In the genomic region with DNA sequence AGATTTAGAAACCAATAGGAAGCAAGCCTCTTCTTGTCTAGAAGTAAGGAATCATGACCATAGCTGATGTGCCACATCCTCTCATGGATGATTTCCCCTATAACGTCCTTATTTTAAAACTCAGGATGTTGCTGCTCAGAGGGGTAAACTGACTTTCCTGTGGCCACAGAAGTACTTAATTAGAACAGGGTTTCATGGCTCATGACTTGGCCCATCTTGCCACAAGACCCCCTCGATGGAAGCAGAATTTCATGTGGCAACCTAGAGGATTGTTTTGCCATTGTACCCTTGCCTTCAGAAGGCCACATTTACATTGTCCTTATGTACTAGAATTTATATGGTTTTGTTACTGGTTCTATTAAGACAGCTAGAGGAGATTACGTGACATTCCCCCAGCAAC, we compare ENCODE assay signal across 24 cellular contexts.
"Had no signal": no experiment of that assay in that cellular context is flagged by ENCODE, and none has a peak within 500 bp of the region (broad histone marks: within the 10 kb centered on the region; RNA-seq: fewer than 3 reads in every experiment).

No MANE protein-coding gene starts in this region.

- H3K27me3 ChIP-seq: dorsolateral prefrontal cortex, esophagus muscularis mucosa, gastroesophageal sphincter, heart left ventricle, hepatocyte, left lung had no signal

- H2AFZ ChIP-seq: hepatocyte had no signal

- H3K79me2 ChIP-seq: hepatocyte had no signal

- FAIRE-seq: colon, endothelial cell of umbilical vein, frontal cortex, kidney had no signal

- H3K9me3 ChIP-seq: esophagus muscularis mucosa, gastroesophageal sphincter, left lung, lower lobe of right lung had no signal

- H3K27ac ChIP-seq: coronary artery, dorsolateral prefrontal cortex, esophagus muscularis mucosa, foreskin keratinocyte, gastroesophageal sphincter, heart left ventricle, hepatocyte, left lung, lower lobe of right lung had no signal

- H3K4me2 ChIP-seq: hepatocyte had no signal

- ATAC-seq: foreskin keratinocyte; gastroesophageal sphincter; heart left ventricle; left colon; left lung; left ventricle myocardium superior; lower lobe of right lung; naive thymus-derived CD4-positive, alpha-beta T cell had no signal

- H3K4me3 ChIP-seq: coronary artery, dorsolateral prefrontal cortex, esophagus muscularis mucosa, gastroesophageal sphincter, heart left ventricle, hepatocyte, left lung, lower lobe of right lung had no signal

- H3K36me3 ChIP-seq: esophagus muscularis mucosa, gastroesophageal sphincter, heart left ventricle, left lung, lower lobe of right lung had no signal

- DNase-seq: dermis blood vessel endothelial cell; dorsolateral prefrontal cortex; effector CD4-positive, alpha-beta T cell; effector memory CD4-positive, alpha-beta T cell; foreskin keratinocyte; heart left ventricle; hypothalamus; immature natural killer cell; islet precursor cell; kidney; kidney glomerular epithelial cell; left colon; left lung; left ventricle myocardium superior; lower lobe of right lung; midbrain; naive thymus-derived CD4-positive, alpha-beta T cell had no signal

- H3K4me1 ChIP-seq: esophagus muscularis mucosa, foreskin keratinocyte, gastroesophageal sphincter, heart left ventricle, left lung, lower lobe of right lung had no signal
